ENCODE assay signal across 24 cellular contexts in the genomic region with DNA sequence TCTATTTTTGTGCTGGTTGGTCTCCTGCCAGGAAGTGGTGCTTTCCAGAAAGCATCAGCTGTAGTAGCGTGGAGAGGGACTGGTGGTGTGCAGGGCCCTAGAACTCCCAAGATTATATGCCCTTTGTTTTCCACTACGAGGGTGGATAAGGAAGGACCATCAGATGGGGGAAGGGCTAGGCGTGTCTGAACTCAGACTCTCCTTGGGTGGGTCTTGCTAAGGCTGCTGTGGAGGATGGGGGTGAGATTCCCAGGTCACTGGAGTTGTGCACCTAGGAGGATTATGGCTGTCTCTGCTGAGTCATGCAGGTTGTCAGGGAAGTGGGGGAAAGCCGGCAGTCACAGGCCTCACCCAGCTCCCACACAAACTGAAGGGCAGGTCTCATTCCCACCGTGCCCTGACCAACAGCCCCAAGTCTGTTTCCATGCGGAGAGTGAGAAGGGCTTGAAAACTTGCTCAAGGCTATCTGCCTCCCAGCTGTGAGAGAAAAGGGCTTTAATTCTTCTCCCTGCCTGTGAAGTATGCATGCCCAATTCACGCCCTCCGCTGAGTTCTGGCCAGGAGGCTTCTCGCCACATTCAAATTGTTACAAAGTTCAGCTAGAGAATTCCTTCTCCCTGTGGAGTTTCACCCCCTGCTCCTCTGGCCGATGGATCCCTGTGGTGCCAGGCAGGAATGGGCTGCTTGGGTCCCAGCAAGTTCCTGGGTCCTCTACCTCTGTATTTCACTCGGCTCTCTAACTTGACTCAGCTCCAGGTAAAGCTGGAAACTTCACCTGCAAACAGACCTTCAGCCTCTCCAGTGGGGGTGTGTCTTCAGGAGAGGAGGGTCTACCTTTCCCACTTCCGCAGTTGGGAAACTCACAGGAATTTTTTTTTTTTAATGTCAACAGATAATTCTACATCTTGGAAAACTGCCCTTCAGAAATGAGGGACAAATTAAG. TPM values are rescaled to one million over a fixed set of nuclear protein-coding genes. Genes with fewer than 3 reads are reported as not detected.
DNase-seq lines count a peak whose midpoint lies in the region; ATAC-seq and TF ChIP-seq lines count a peak whose summit lies in the region.
"Had no signal": no experiment of that assay in that cellular context is flagged by ENCODE, and none has a peak within 500 bp of the region (broad histone marks: within the 10 kb centered on the region; RNA-seq: fewer than 3 reads in every experiment).

No MANE protein-coding gene starts in this region.

- H4K20me1 ChIP-seq in PC-3 (ENCODE audit: low read length) = no peaks in the 10 kb centered on the region

- CTCF ChIA-PET in PC-3 (lab: Charles Lee) = no interaction called here

- peak; percentile 6 for DNase-seq in PC-3
- DNase-seq in mucosa of descending colon = peak in 2 of 3 donors; percentile 53 to 74
- no peak for DNase-seq in GM10266 (ENCODE audit: extremely low spot score)
- DNase-seq in spleen = no peak
- DNase-seq: activated CD8-positive, alpha-beta memory T cell treated with anti-CD3 and anti-CD28 coated beads, Interleukin-2, amount 50 U/mL, for 4 hours; activated naive CD8-positive, alpha-beta T cell treated with anti-CD3 and anti-CD28 coated beads for 36 hours; body of pancreas; Caco-2; foreskin melanocyte; hippocampal formation; MG63; NCI-H1436; NCI-H69; stimulated activated CD4-positive, alpha-beta T cell treated with anti-CD3 and anti-CD28 coated beads, Interleukin-4, amount 100 ng/mL, for 1 hour; stomach; T-helper 2 cell; upper lobe of right lung had no signal

- H3K4me1 ChIP-seq in PC-3 (ENCODE audit: insufficient read depth, low read length) (peaks cover 7% of the 10 kb centered on the region), mucosa of descending colon (ENCODE audit: low read depth) (no peaks in the 10 kb centered on the region), spleen (no peaks in the 10 kb centered on the region)
- H3K4me1 ChIP-seq: body of pancreas, Caco-2, SJSA1, stomach, upper lobe of right lung had no signal

- WGBS in spleen, 5 donors = 52 to 70% (median 67%) methylated on average over 10 to 12 of the region's 12 CpGs

- no peak overlapping the region for H3K4me2 ChIP-seq in PC-3 (ENCODE audit: low read length)

- peak overlapping the region; percentile 71 for H3K27ac ChIP-seq in C4-2B
- 0 out of 2 replicates have a peak overlapping the region, but pooled peaks have one; percentile 7 for H3K27ac ChIP-seq in PC-3 (ENCODE audit: low read length)
- H3K27ac ChIP-seq in spleen = no peak overlapping the region
- H3K27ac ChIP-seq: body of pancreas, coronary artery, SJSA1, stomach, upper lobe of right lung, VCaP had no signal

- H3K9me2 ChIP-seq in PC-3 (replicated peaks; ENCODE audit: low read length) = no peaks in the 10 kb centered on the region

- H3K4me3 ChIP-seq in PC-3 (ENCODE audit: low read length) (no peak overlapping the region), mucosa of descending colon (no peak overlapping the region), spleen (no peak overlapping the region)
- H3K4me3 ChIP-seq: body of pancreas, coronary artery, MG63, SJSA1, stomach, upper lobe of right lung had no signal

- no peak overlapping the region for H3K9ac ChIP-seq in PC-3 (ENCODE audit: low read length)

- H2AFZ ChIP-seq in PC-3 (ENCODE audit: low read length) = peak overlapping the region; percentile 53; the same call in 1 of the 2 replicates

- no peaks in the 10 kb centered on the region for H3F3A ChIP-seq in PC-3 (ENCODE audit: low read length, unreplicated experiment)

- H3K27me3 ChIP-seq in PC-3 (ENCODE audit: low read length) (no peaks in the 10 kb centered on the region), spleen (replicated peaks in 1 of 7) (peaks cover 0 to 30% (median 3%) of the 10 kb centered on the region in 7 donors)
- H3K27me3 ChIP-seq: body of pancreas, MG63, SJSA1, upper lobe of right lung had no signal

- no peaks in the 10 kb centered on the region for H3K36me3 ChIP-seq in PC-3 (ENCODE audit: low read depth, low read length)
- no peaks in the 10 kb centered on the region for H3K36me3 ChIP-seq in mucosa of descending colon (ENCODE audit: low read depth)
- no peaks in the 10 kb centered on the region for H3K36me3 ChIP-seq in spleen
- H3K36me3 ChIP-seq: MG63, SJSA1, stomach, upper lobe of right lung had no signal

- no TSS peak for BruUV-seq in PC-3 (replicated peaks; lab: Mats Ljungman, UMichigan)

- intact Hi-C loops in PC-3 (cut with micrococcal nuclease) (no loop called here), mucosa of descending colon (cut with DNase I, micrococcal nuclease) (no loop called here), spleen (cut with DNase I; ENCODE audit: low total_unique reads) (no loop called here)

- no peaks in the 10 kb centered on the region for H3K9me3 ChIP-seq in PC-3 (ENCODE audit: low read length)
- H3K9me3 ChIP-seq in mucosa of descending colon = no peaks in the 10 kb centered on the region
- H3K9me3 ChIP-seq in spleen = no peaks in the 10 kb centered on the region
- H3K9me3 ChIP-seq: body of pancreas, Caco-2, MG63, SJSA1, upper lobe of right lung had no signal

- no peak for TF ChIP-seq CTCF in C4-2B (conservative IDR thresholded peaks at IDR 0.05)
- TF ChIP-seq CTCF in PC-3 (conservative IDR thresholded peaks at IDR 0.05; ENCODE audit: low read depth, low read length) = no peak
- TF ChIP-seq CTCF in mucosa of descending colon (IDR thresholded peaks at IDR 0.05) = no peak
- no peak for TF ChIP-seq CTCF in GM10266 (IDR thresholded peaks at IDR 0.05; ENCODE audit: control insufficient read depth, insufficient read depth, low read depth, missing control alignments)
- no peak for TF ChIP-seq CTCF in spleen (IDR thresholded peaks at IDR 0.05 in 8 of 11, conservative IDR thresholded peaks at IDR 0.05 in 3 of 11)

- TF ChIP-seq POLR2A in spleen (IDR thresholded peaks at IDR 0.05) = no peak

- POLR2A ChIA-PET in PC-3 (lab: Charles Lee; ENCODE audit: unreplicated experiment) = no interaction called here

- H3K79me2 ChIP-seq in PC-3 (ENCODE audit: low read length) = no peaks in the 10 kb centered on the region

- no peak for ATAC-seq in PC-3
- ATAC-seq in esophagus mucosa = peak; percentile 37
- ATAC-seq in mucosa of descending colon = peak; percentile 85
- no peak for ATAC-seq in HG03108 (IDR thresholded peaks at IDR 0.05; ENCODE audit: unreplicated experiment)
- ATAC-seq in HG02970 (IDR thresholded peaks at IDR 0.05; ENCODE audit: low FRiP score, unreplicated experiment) = no peak
- ATAC-seq: body of pancreas, upper lobe of right lung had no signal

RNA-seq across cellular contexts. Expression of gene CSTF2, which starts 7.7 kb away (rescaled TPM):
- total RNA-seq in PC-3 (2014; rRNA removed) (64.1 and 67.7 TPM in 2 replicates), esophagus mucosa (22.4 TPM), mucosa of descending colon (10 to 100 TPM; 16.7 to 24.0 (median 23.9) TPM), spleen (10 to 100 TPM; 10.3 to 16.2 (median 13.5) TPM)
- polyA plus RNA-seq in spleen = 1 to 10 TPM; 4.2 to 8.5 (median 6.1) TPM

Comparison
In these comparisons a context has a peak if more than half of its experiments do, and no peak if none do; other contexts are left out.
1. H3K27ac ChIP-seq: peak in C4-2B (single experiment) and PC-3 (single experiment); none in spleen (0 of 8).
2. ATAC-seq: peak in esophagus mucosa (single experiment) and mucosa of descending colon (single experiment); none in PC-3 (single experiment), HG03108 (single experiment) and HG02970 (single experiment).
3. DNase-seq: peak in PC-3 (single experiment) and mucosa of descending colon (2 of 3); none in GM10266 (single experiment) and spleen (single experiment).